ENCODE assay signal across 8 cellular contexts in genomic region chr5:174317261-174317894, GRCh38.
DNase-seq lines count a peak whose midpoint lies in the region; ATAC-seq, FAIRE-seq and TF ChIP-seq lines count a peak whose summit lies in the region.

No MANE protein-coding gene starts in this region.

- WGBS in GM23248 (ENCODE audit: low coverage in 1 of 2, low lambda C conversion rate in 2 of 2, missing lambda C conversion rate in 2 of 2), 2 experiments, result 18 to 19% methylated on average over 11 of the region's 11 CpGs

- POLR2A ChIA-PET in A673 (lab: Charles Lee; ENCODE audit: low non-redundant PET) (no interaction called here), PC-3 (lab: Charles Lee; ENCODE audit: unreplicated experiment) (no interaction called here), endothelial cell of umbilical vein (lab: Charles Lee) (no interaction called here)
- POLR2A ChIA-PET in activated CD8-positive, alpha-beta T cell treated with anti-CD3 and anti-CD28 coated beads, Interleukin-2, amount 10 ng/mL, durations not matched to agents 7 days and 5 days (lab: Charles Lee), result interaction anchor here (0.5 kb wide), 1 partner anchor 15 kb away, joined by 3 read pairs; no protein-coding TSS in a partner anchor

- no peaks in the 10 kb centered on the region for H3K36me3 Mint-ChIP-seq in activated CD8-positive, alpha-beta T cell treated with anti-CD3 and anti-CD28 coated beads, Interleukin-2, amount 10 ng/mL, durations not matched to agents 7 days and 5 days (ENCODE audit: low read depth)

- peaks cover 10% of the 10 kb centered on the region for H3K27me3 Mint-ChIP-seq in activated CD8-positive, alpha-beta T cell treated with anti-CD3 and anti-CD28 coated beads, Interleukin-2, amount 10 ng/mL, durations not matched to agents 7 days and 5 days (ENCODE audit: low read depth)

- H3K9me3 ChIP-seq in A673 (ENCODE audit: low read depth, low read length, poor library complexity, severe bottlenecking) (no peaks in the 10 kb centered on the region), GM23248 (ENCODE audit: low read depth) (no peaks in the 10 kb centered on the region), PC-3 (ENCODE audit: low read length) (no peaks in the 10 kb centered on the region), endothelial cell of umbilical vein (replicated peaks; ENCODE audit: control insufficient read depth, insufficient read depth, low read length) (no peaks in the 10 kb centered on the region)

- H3K4me1 ChIP-seq in A673 (ENCODE audit: insufficient read depth, low read length, poor library complexity, severe bottlenecking) (no peaks in the 10 kb centered on the region), GM23248 (ENCODE audit: insufficient read depth) (no peaks in the 10 kb centered on the region), PC-3 (ENCODE audit: insufficient read depth, low read length) (no peaks in the 10 kb centered on the region), endothelial cell of umbilical vein (ENCODE audit: control insufficient read depth, extremely low read depth, insufficient read depth, low read length) (no peaks in the 10 kb centered on the region)

- BruUV-seq in A673 (replicated peaks; lab: Mats Ljungman, UMichigan) (no TSS peak), PC-3 (replicated peaks; lab: Mats Ljungman, UMichigan) (no TSS peak), endothelial cell of umbilical vein (replicated peaks; lab: Mats Ljungman, UMichigan) (no TSS peak)

- dilution Hi-C loops in endothelial cell of umbilical vein (cut with MboI; ENCODE audit: extremely low pct_ligation_motif_present, low sequenced_read_pairs), result no loop called here

- H3K9me3 Mint-ChIP-seq in activated CD8-positive, alpha-beta T cell treated with anti-CD3 and anti-CD28 coated beads, Interleukin-2, amount 10 ng/mL, durations not matched to agents 7 days and 5 days (ENCODE audit: insufficient read depth), result no peaks in the 10 kb centered on the region

- in situ Hi-C loops in GM23248 (cut with MboI), result loop anchor here (10.0 kb wide), 1 partner anchor 693 kb away; no protein-coding TSS in a partner anchor

- H3K4me3 ChIP-seq in A673 (ENCODE audit: low read depth, low read length, poor library complexity, severe bottlenecking) (no peak overlapping the region), GM23248 (no peak overlapping the region), PC-3 (ENCODE audit: low read length) (no peak overlapping the region), endothelial cell of umbilical vein (replicated peaks in 1 of 3; ENCODE audit: insufficient read depth in 1 of 3, low read depth in 1 of 3, low read length in 3 of 3) (no peak overlapping the region)

- H3F3A ChIP-seq in GM23248 (ENCODE audit: insufficient read depth) (no peaks in the 10 kb centered on the region), PC-3 (ENCODE audit: low read length, unreplicated experiment) (no peaks in the 10 kb centered on the region)

- H2AFZ ChIP-seq in GM23248 (no peak overlapping the region), PC-3 (ENCODE audit: low read length) (0 out of 2 replicates have a peak overlapping the region, but pooled peaks have one; percentile 10), endothelial cell of umbilical vein (ENCODE audit: low read depth, low read length) (no peak overlapping the region)

- peak; percentile 45 for DNase-seq in A673 (ENCODE audit: low spot score)
- peak; percentile 74 for DNase-seq in GM23248
- DNase-seq in PC-3, result peak; percentile 80
- no peak for DNase-seq in endothelial cell of umbilical vein (ENCODE audit: low read depth, low spot score)
- peak; percentile 47 for DNase-seq in middle frontal gyrus (ENCODE audit: extremely low spot score, low spot score)
- no peak for DNase-seq in activated CD8-positive, alpha-beta T cell treated with anti-CD3 and anti-CD28 coated beads, Interleukin-2, amount 10 ng/mL, durations not matched to agents 7 days and 5 days

- H3K4me3 Mint-ChIP-seq in activated CD8-positive, alpha-beta T cell treated with anti-CD3 and anti-CD28 coated beads, Interleukin-2, amount 10 ng/mL, durations not matched to agents 7 days and 5 days, result no peak overlapping the region

- peak; percentile 70 for TF ChIP-seq CTCF in A673 (conservative IDR thresholded peaks at IDR 0.05; ENCODE audit: low read depth, low read length)
- peak; percentile 97 for TF ChIP-seq CTCF in PC-3 (conservative IDR thresholded peaks at IDR 0.05; ENCODE audit: low read depth, low read length)
- peak; percentile 36 to 57 for TF ChIP-seq CTCF in endothelial cell of umbilical vein (IDR thresholded peaks at IDR 0.05; ENCODE audit: extremely low read depth in 1 of 2, insufficient read depth in 1 of 2, low read depth in 1 of 2, low read length in 2 of 2)

- H3K9ac ChIP-seq in GM23248 (no peak overlapping the region), PC-3 (ENCODE audit: low read length) (no peak overlapping the region), endothelial cell of umbilical vein (replicated peaks; ENCODE audit: extremely low read depth, insufficient read depth, low read length) (no peak overlapping the region)

- H3K4me1 Mint-ChIP-seq in activated CD8-positive, alpha-beta T cell treated with anti-CD3 and anti-CD28 coated beads, Interleukin-2, amount 10 ng/mL, durations not matched to agents 7 days and 5 days (ENCODE audit: low read depth), result no peaks in the 10 kb centered on the region

- intact Hi-C loops in A673 (cut with micrococcal nuclease; ENCODE audit: unreplicated experiment), result loop anchor here (2.0 to 10.0 kb wide), 2 partner anchors 699 to 1023 kb away; no protein-coding TSS in a partner anchor
- intact Hi-C loops in PC-3 (cut with micrococcal nuclease), result loop anchor here (1.0 to 10.0 kb wide), 2 partner anchors 272 to 1613 kb away; partner anchors contain the start of gene NSG2
- intact Hi-C loops in endothelial cell of umbilical vein (cut with micrococcal nuclease), result loop anchor here (1.0 kb wide), 1 partner anchor 344 kb away; no protein-coding TSS in a partner anchor

- no peaks in the 10 kb centered on the region for H3K36me3 ChIP-seq in A673 (ENCODE audit: insufficient read depth, low read length, poor library complexity, severe bottlenecking)
- no peaks in the 10 kb centered on the region for H3K36me3 ChIP-seq in GM23248 (ENCODE audit: low read depth)
- no peaks in the 10 kb centered on the region for H3K36me3 ChIP-seq in PC-3 (ENCODE audit: low read depth, low read length)
- H3K36me3 ChIP-seq in endothelial cell of umbilical vein (ENCODE audit: control insufficient read depth in 2 of 2, extremely low read depth in 1 of 2, insufficient read depth in 2 of 2, low read length in 2 of 2), result no peaks in the 10 kb centered on the region

- H3K4me2 ChIP-seq in GM23248 (ENCODE audit: unreplicated experiment) (no peak overlapping the region), PC-3 (ENCODE audit: low read length) (peak overlapping the region; percentile 55), endothelial cell of umbilical vein (ENCODE audit: insufficient read depth, low read length) (no peak overlapping the region)

- ATAC-seq in PC-3 (peak; percentile 94), HG02938 (IDR thresholded peaks at IDR 0.05; ENCODE audit: unreplicated experiment) (no peak), HG02840 (IDR thresholded peaks at IDR 0.05; ENCODE audit: low FRiP score, unreplicated experiment) (no peak)
- ATAC-seq in activated CD8-positive, alpha-beta T cell treated with anti-CD3 and anti-CD28 coated beads, Interleukin-2, amount 10 ng/mL, durations not matched to agents 7 days and 5 days, result no peak

- H3K9me2 ChIP-seq in GM23248 (ENCODE audit: insufficient read depth), result no peaks in the 10 kb centered on the region
- H3K9me2 ChIP-seq in PC-3 (replicated peaks; ENCODE audit: low read length), result no peaks in the 10 kb centered on the region

- no peak for TF ChIP-seq POLR2A in endothelial cell of umbilical vein (IDR thresholded peaks at IDR 0.05; ENCODE audit: low read depth, low read length)

- no peak overlapping the region for H3K27ac Mint-ChIP-seq in activated CD8-positive, alpha-beta T cell treated with anti-CD3 and anti-CD28 coated beads, Interleukin-2, amount 10 ng/mL, durations not matched to agents 7 days and 5 days

- H4K20me1 ChIP-seq in GM23248 (ENCODE audit: insufficient read depth), result no peaks in the 10 kb centered on the region
- no peaks in the 10 kb centered on the region for H4K20me1 ChIP-seq in PC-3 (ENCODE audit: low read length)
- H4K20me1 ChIP-seq in endothelial cell of umbilical vein (replicated peaks; ENCODE audit: control insufficient read depth, extremely low read depth, insufficient read depth, low read length), result no peaks in the 10 kb centered on the region

- peak; percentile 42 for FAIRE-seq in endothelial cell of umbilical vein (lab: Jason Lieb, UNC)

- H3K79me2 ChIP-seq in GM23248 (ENCODE audit: insufficient read depth) (no peaks in the 10 kb centered on the region), PC-3 (ENCODE audit: low read length) (no peaks in the 10 kb centered on the region), endothelial cell of umbilical vein (ENCODE audit: control insufficient read depth, insufficient read depth, low read length) (no peaks in the 10 kb centered on the region)

- no peaks in the 10 kb centered on the region for H3K9me1 ChIP-seq in endothelial cell of umbilical vein (replicated peaks; ENCODE audit: control insufficient read depth, extremely low read depth, insufficient read depth, low read length)

- CTCF ChIA-PET in A673 (lab: Charles Lee) (interaction anchor here (0.6 to 1.7 kb wide), 5 partner anchors 10 to 1023 kb away, joined by 3 to 7 read pairs (median 5); partner anchors contain the start of gene NSG2), PC-3 (lab: Charles Lee) (interaction anchor here (0.5 to 1.4 kb wide), 6 partner anchors 272 to 1990 kb away, joined by 3 to 8 read pairs (median 5); partner anchors contain the start of gene NSG2), endothelial cell of umbilical vein (lab: Charles Lee) (interaction anchor here (0.6 kb wide), 3 partner anchors 9 to 714 kb away, joined by 3 to 4 read pairs (median 3); no protein-coding TSS in a partner anchor)
- CTCF ChIA-PET in activated CD8-positive, alpha-beta T cell treated with anti-CD3 and anti-CD28 coated beads, Interleukin-2, amount 10 ng/mL, durations not matched to agents 7 days and 5 days (lab: Charles Lee), result no interaction called here

- H3K27ac ChIP-seq in A673 (ENCODE audit: low read depth, low read length, poor library complexity, severe bottlenecking) (no peak overlapping the region), GM23248 (no peak overlapping the region), PC-3 (ENCODE audit: low read length) (no peak overlapping the region), endothelial cell of umbilical vein (ENCODE audit: insufficient read depth, low read depth, low read length) (no peak overlapping the region)

- peaks cover 10% of the 10 kb centered on the region for H3K27me3 ChIP-seq in A673 (replicated peaks; ENCODE audit: insufficient read depth, low read depth, low read length, poor library complexity)
- peaks cover 14% of the 10 kb centered on the region; the same call in 1 of the 2 replicates for H3K27me3 ChIP-seq in GM23248 (replicated peaks; ENCODE audit: insufficient read depth)
- peaks cover 51% of the 10 kb centered on the region for H3K27me3 ChIP-seq in PC-3 (ENCODE audit: low read length)
- no peaks in the 10 kb centered on the region for H3K27me3 ChIP-seq in endothelial cell of umbilical vein (ENCODE audit: control insufficient read depth in 2 of 2, insufficient read depth in 2 of 2, low read length in 2 of 2)

TF ChIP-seq in endothelial cell of umbilical vein, 7 proteins besides CTCF, POLR2A, EP300 and RAD21 (continues in another document):
- no peak for TF ChIP-seq FOS (IDR thresholded peaks at IDR 0.05; ENCODE audit: borderline replicate concordance, insufficient read depth, low read length)
- TF ChIP-seq POLR2AphosphoS5 (IDR thresholded peaks at IDR 0.05; ENCODE audit: insufficient read depth, low read depth, low read length), result no peak

Comparison
In these comparisons a context has a peak if more than half of its experiments do, and no peak if none do; other contexts are left out.
1. DNase-seq: peak in A673 (single experiment), GM23248 (single experiment), PC-3 (single experiment) and middle frontal gyrus (single experiment); none in endothelial cell of umbilical vein (single experiment) and activated CD8-positive, alpha-beta T cell treated with anti-CD3 and anti-CD28 coated beads, Interleukin-2, amount 10 ng/mL, durations not matched to agents 7 days and 5 days (single experiment).
2. CTCF ChIP-seq: peak in every context shown above with its lines; median percentile 97 in PC-3; 70 in A673; 46 in endothelial cell of umbilical vein.